Comparison of ENCODE assay signal across 7 cellular contexts in the genomic region with DNA sequence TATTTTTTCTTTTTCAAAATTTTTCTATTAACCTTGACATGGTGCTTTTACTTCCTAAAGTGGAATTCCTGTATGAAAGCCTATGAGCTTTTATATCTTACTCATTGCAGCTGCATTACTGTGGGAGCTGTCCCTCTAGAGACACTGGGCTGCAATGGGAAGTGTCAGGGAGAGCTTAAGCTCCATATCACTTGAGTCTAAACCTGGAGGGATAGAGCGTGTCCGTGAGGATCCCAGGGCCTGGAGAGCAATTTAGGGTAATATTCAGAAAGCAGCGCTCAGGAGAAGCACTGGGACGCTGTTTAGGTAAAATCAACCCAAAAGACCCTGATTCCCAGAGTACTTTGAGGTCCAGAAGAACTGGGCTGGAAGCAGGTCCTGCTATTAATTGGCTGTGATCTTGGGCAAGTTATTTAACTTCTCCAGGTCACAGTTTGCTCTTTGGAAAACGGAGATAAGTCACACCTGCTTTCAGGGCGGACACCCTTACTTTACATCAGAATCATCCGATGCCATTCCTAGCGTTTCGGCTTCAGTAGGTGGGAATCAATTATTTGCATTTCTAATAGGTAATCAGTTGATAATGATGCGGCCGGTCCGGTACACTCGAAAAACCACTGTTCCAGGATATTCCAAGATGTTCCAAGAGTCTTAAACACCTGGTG. TPM values are rescaled to one million over a fixed set of nuclear protein-coding genes. Genes with fewer than 3 reads are reported as not detected.
DNase-seq lines count a peak whose midpoint lies in the region; ATAC-seq, FAIRE-seq and TF ChIP-seq lines count a peak whose summit lies in the region.

No MANE protein-coding gene starts in this region.

- H3K27me3 ChIP-seq in GM23338 (ENCODE audit: insufficient read depth) = no peaks in the 10 kb centered on the region
- H3K27me3 ChIP-seq in SJSA1 (replicated peaks) = no peaks in the 10 kb centered on the region
- H3K27me3 ChIP-seq in skeletal muscle tissue (ENCODE audit: control insufficient read depth in 3 of 3, insufficient read depth in 3 of 3, low read length in 3 of 3) = no peaks in the 10 kb centered on the region

- no peaks in the 10 kb centered on the region for H3K9me2 ChIP-seq in GM23338 (ENCODE audit: insufficient read depth)

- peak; percentile 6; the same call in 2 of the 3 replicates for ATAC-seq in GM23338
- ATAC-seq in HG02870 (IDR thresholded peaks at IDR 0.05; ENCODE audit: unreplicated experiment) = no peak
- no peak for ATAC-seq in GM18870 (IDR thresholded peaks at IDR 0.05; ENCODE audit: unreplicated experiment)

- H2AFZ ChIP-seq in GM23338 = peak overlapping the region; percentile 49; the same call in 1 of the 2 replicates

- no peaks in the 10 kb centered on the region for H3K9me3 Mint-ChIP-seq in GM23338

- H3K27ac ChIP-seq in GM23338 (ENCODE audit: low read depth) (peak overlapping the region; percentile 91), SJSA1 (no peak overlapping the region), skeletal muscle tissue (ENCODE audit: low read depth, low read length) (no peak overlapping the region)

- no peak for FAIRE-seq in RCC 7860 (lab: Jason Lieb, UNC)

- H3K9ac ChIP-seq in skeletal muscle tissue (ENCODE audit: low read depth in 1 of 3, low read length in 3 of 3) = peak overlapping the region; percentile 28 to 86 (median 68)

- peaks cover 10% of the 10 kb centered on the region for H3K79me2 ChIP-seq in GM23338 (replicated peaks; ENCODE audit: insufficient read depth)

- H3K4me1 ChIP-seq in GM23338 (ENCODE audit: insufficient read depth) (peaks cover 14% of the 10 kb centered on the region), SJSA1 (replicated peaks) (peaks cover 6% of the 10 kb centered on the region), skeletal muscle tissue (ENCODE audit: control insufficient read depth in 3 of 3, insufficient read depth in 3 of 3, low read length in 3 of 3) (peaks cover 11 to 18% (median 12%) of the 10 kb centered on the region in 3 donors)

- H3K36me3 ChIP-seq in GM23338 (ENCODE audit: insufficient read depth) (0 out of 2 replicates have a peak, but pooled peaks cover 7% of the 10 kb centered on the region), SJSA1 (peaks cover 29% of the 10 kb centered on the region), skeletal muscle tissue (ENCODE audit: control insufficient read depth in 3 of 3, insufficient read depth in 3 of 3, low read length in 3 of 3) (peaks cover 2 to 6% (median 4%) of the 10 kb centered on the region in 3 donors)

- peaks cover 16% of the 10 kb centered on the region for H3K27me3 Mint-ChIP-seq in GM23338 (ENCODE audit: insufficient read depth, low read depth, poor library complexity)

- H3K4me2 ChIP-seq in GM23338 = peak overlapping the region; percentile 80

- H3K4me1 Mint-ChIP-seq in GM23338 = peaks cover 8% of the 10 kb centered on the region

- H3K36me3 Mint-ChIP-seq in GM23338 (ENCODE audit: low read depth) = peaks cover 18% of the 10 kb centered on the region; the same call in 2 of the 3 replicates

- peaks cover 13% of the 10 kb centered on the region; the same call in 1 of the 2 replicates for H3F3A ChIP-seq in GM23338 (replicated peaks; ENCODE audit: low read depth)

- H3K4me3 ChIP-seq in GM23338 (peak overlapping the region; percentile 64), SJSA1 (peak overlapping the region; percentile 64), fibroblast of the aortic adventitia (ENCODE audit: low read depth, low read length) (peak overlapping the region; percentile 80), skeletal muscle tissue (ENCODE audit: low read length in 3 of 3) (peak overlapping the region; percentile 73 to 95 (median 94))

- peaks cover 4% of the 10 kb centered on the region; the same call in 1 of the 2 replicates for H4K20me1 ChIP-seq in GM23338 (replicated peaks; ENCODE audit: insufficient read depth)

- H3K27ac Mint-ChIP-seq in GM23338 = peak overlapping the region; percentile 71

- TF ChIP-seq CTCF in GM23338 (conservative IDR thresholded peaks at IDR 0.05; ENCODE audit: low read depth in 2 of 2) (no peak), fibroblast of the aortic adventitia (IDR thresholded peaks at IDR 0.05; ENCODE audit: insufficient read depth, low read length) (no peak)

- peak; percentile 68 for DNase-seq in GM23338 (ENCODE audit: low spot score)
- DNase-seq in SJSA1 (ENCODE audit: low read depth in 1 of 2, low spot score in 2 of 2) = no peak
- no peak for DNase-seq in fibroblast of the aortic adventitia (ENCODE audit: low read depth)
- DNase-seq in RCC 7860 (ENCODE audit: low spot score) = no peak

- no peaks in the 10 kb centered on the region for H3K9me3 ChIP-seq in SJSA1 (replicated peaks)
- H3K9me3 ChIP-seq in skeletal muscle tissue (ENCODE audit: control insufficient read depth in 3 of 3, low read length in 3 of 3) = no peaks in the 10 kb centered on the region

- peak overlapping the region; percentile 94 for H3K4me3 Mint-ChIP-seq in GM23338

TF ChIP-seq in GM23338, 12 proteins besides CTCF, POLR2A, EP300 and RAD21 (continues in another document):
- TF ChIP-seq POLR2AphosphoS5 (IDR thresholded peaks at IDR 0.05; ENCODE audit: low read depth) (no peak), JUNB (IDR thresholded peaks at IDR 0.05; ENCODE audit: unreplicated experiment) (no peak), CREB1 (CRISPR knock-in tag; IDR thresholded peaks at IDR 0.05; ENCODE audit: low read depth) (no peak), NANOG (IDR thresholded peaks at IDR 0.05; ENCODE audit: borderline replicate concordance) (no peak), ZNF331 (CRISPR knock-in tag; IDR thresholded peaks at IDR 0.05; ENCODE audit: low read depth) (no peak), EZH2 (IDR thresholded peaks at IDR 0.05; ENCODE audit: low read depth, unreplicated experiment) (no peak)
- TF ChIP-seq, protein P1, sequence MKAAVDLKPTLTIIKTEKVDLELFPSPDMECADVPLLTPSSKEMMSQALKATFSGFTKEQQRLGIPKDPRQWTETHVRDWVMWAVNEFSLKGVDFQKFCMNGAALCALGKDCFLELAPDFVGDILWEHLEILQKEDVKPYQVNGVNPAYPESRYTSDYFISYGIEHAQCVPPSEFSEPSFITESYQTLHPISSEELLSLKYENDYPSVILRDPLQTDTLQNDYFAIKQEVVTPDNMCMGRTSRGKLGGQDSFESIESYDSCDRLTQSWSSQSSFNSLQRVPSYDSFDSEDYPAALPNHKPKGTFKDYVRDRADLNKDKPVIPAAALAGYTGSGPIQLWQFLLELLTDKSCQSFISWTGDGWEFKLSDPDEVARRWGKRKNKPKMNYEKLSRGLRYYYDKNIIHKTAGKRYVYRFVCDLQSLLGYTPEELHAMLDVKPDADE (IDR thresholded peaks at IDR 0.05) = no peak

RNA-seq across cellular contexts. Expression of a gene that starts 0.6 kb away (rescaled TPM):
- total RNA-seq in GM23338 (2014; rRNA removed; shearing (Covaris generic)) = 121 and 147 TPM in 2 replicates
- 139 and 155 TPM in 2 replicates for polyA plus RNA-seq in GM23338 (2016; fragmentation: Nextera tagmentation; extraction: Ambion mirVana)
- 273 and 290 TPM in 2 replicates for total RNA-seq in SJSA1 (2014; rRNA removed; shearing (Covaris generic))
- total RNA-seq in fibroblast of the aortic adventitia (ENCODE audit: low replicate concordance) (331 and 368 TPM in 2 replicates), skeletal muscle tissue (328 TPM)

RNA-seq across cellular contexts. Expression of a gene that starts 11.8 kb away (rescaled TPM):
- total RNA-seq in GM23338 (2014; rRNA removed; shearing (Covaris generic)) = not detected in 2 replicates
- not detected in 2 replicates for polyA plus RNA-seq in GM23338 (2016; fragmentation: Nextera tagmentation; extraction: Ambion mirVana)
- not detected in 2 replicates for total RNA-seq in SJSA1 (2014; rRNA removed; shearing (Covaris generic))
- total RNA-seq in fibroblast of the aortic adventitia (ENCODE audit: low replicate concordance) (not detected in 2 replicates), skeletal muscle tissue (not detected)
